Comparison of ENCODE assay signal across 1 cellular context in genomic region chr12:103441437-103442186, GRCh38.
TF ChIP-seq lines count a peak whose summit lies in the region.

No MANE protein-coding gene starts in this region.

TF ChIP-seq in WTC11, 78 proteins besides CTCF, POLR2A, EP300 and RAD21 (continued from another document):
- TF ChIP-seq ZNF532 (CRISPR knock-in tag; IDR thresholded peaks at IDR 0.05; ENCODE audit: borderline replicate concordance), result no peak
- TF ChIP-seq AR (CRISPR knock-in tag; IDR thresholded peaks at IDR 0.05), result no peak
- no peak for TF ChIP-seq USF2 (CRISPR knock-in tag; IDR thresholded peaks at IDR 0.05)
- no peak for TF ChIP-seq ZNF138 (CRISPR knock-in tag; conservative IDR thresholded peaks at IDR 0.05)
- no peak for TF ChIP-seq NR3C1 (CRISPR knock-in tag; conservative IDR thresholded peaks at IDR 0.05; ENCODE audit: low read depth)
- no peak for TF ChIP-seq KAT7 (CRISPR knock-in tag; IDR thresholded peaks at IDR 0.05; ENCODE audit: borderline replicate concordance)
- TF ChIP-seq RELA (CRISPR knock-in tag; IDR thresholded peaks at IDR 0.05; ENCODE audit: borderline replicate concordance), result no peak
- TF ChIP-seq ESRRA (CRISPR knock-in tag; IDR thresholded peaks at IDR 0.05; ENCODE audit: borderline replicate concordance), result no peak
- TF ChIP-seq ZNF512 (CRISPR knock-in tag; IDR thresholded peaks at IDR 0.05; ENCODE audit: borderline replicate concordance), result no peak
- TF ChIP-seq CBFB (CRISPR knock-in tag; IDR thresholded peaks at IDR 0.05; ENCODE audit: low read depth), result no peak
- TF ChIP-seq ZNF219 (CRISPR knock-in tag; IDR thresholded peaks at IDR 0.05; ENCODE audit: borderline replicate concordance), result no peak
TF ChIP-seq in WTC11: peak in this region for 0.
